Comparison of ENCODE assay signal across 8 cellular contexts in the genomic region with DNA sequence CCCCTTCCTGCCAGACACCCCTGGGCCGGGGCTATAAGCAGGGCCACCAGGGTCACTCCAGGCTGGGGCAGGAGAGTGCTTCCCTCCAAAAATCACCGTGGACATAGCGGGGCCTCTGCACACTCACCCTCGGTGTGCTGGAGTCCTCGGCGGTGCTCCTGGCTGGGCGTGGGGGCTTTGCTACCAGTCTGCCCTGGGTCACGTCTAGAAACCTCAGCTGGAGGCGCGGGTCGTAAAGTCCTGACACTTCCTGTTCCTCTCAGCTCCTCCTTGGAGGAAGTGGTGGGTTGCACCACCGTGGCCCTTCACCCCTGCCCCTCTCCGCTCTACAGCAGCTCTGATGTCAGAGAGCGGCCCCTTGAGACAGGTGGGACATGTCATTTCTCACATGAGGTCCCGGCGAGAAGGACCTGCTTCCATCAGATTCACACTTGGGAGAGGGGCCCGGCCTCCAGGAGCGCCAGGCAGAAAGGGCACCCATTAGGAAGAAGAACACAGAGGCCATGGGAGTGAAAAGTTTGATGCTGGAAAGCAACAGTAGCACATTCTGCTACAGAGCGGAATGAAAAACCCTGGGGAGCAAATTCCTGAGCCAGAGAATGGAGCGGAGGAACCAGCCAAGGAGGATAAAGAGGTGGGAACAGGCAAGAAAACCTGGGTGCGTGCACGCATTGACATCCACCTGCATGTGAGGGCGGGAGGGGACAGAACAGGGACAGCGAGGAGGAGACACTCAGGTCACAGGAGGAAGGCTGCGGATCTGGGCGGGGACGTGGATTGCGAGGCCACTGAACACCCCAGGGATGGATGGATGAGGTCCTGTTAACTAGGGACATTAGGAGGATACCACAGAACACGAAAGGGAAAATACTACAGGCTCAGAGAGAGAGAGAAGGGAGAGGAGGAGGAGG. TPM values are rescaled to one million over a fixed set of nuclear protein-coding genes. Genes with fewer than 3 reads are reported as not detected.
DNase-seq lines count a peak whose midpoint lies in the region; ATAC-seq, FAIRE-seq and TF ChIP-seq lines count a peak whose summit lies in the region.

A gene (minus strand): TSS at position 206 of the 911 bp plus-strand sequence. CDS start 10,117 bp downstream, outside the sequence.

- in situ Hi-C loops in HepG2 (cut with HindIII; ENCODE audit: extremely low pct_ligation_motif_present, low pct_unique_long_range_greater_than_20kb) = no loop called here

- H3K9me3 ChIP-seq in HepG2 (ENCODE audit: low read length) = no peaks in the 10 kb centered on the region

- H3K4me2 ChIP-seq in HepG2 (ENCODE audit: low read depth, low read length) = no peak within 1 kb of the TSS

- H3K4me3 Mint-ChIP-seq in activated T-cell treated with anti-CD3 and anti-CD28 coated beads, Interleukin-2, amount 50 U/mL, for 4 hours = peak within 1 kb of the TSS; percentile 98
- H3K4me3 Mint-ChIP-seq in chondrocyte (ENCODE audit: unreplicated experiment) = no peak within 1 kb of the TSS

- peak within 1 kb of the TSS in 1 of 3 experiments; percentile 5; a peak in 1 of 6 replicates for H3K4me3 ChIP-seq in HepG2 (replicated peaks in 1 of 3; ENCODE audit: insufficient read depth in 1 of 3, low read depth in 2 of 3, low read length in 3 of 3)

- H3K36me3 ChIP-seq in HepG2 (replicated peaks in 1 of 2; ENCODE audit: control insufficient read depth in 1 of 2, insufficient read depth in 2 of 2, low read length in 2 of 2) = no peaks in the 10 kb centered on the region

- no peak within 1 kb of the TSS for H2AFZ ChIP-seq in HepG2 (ENCODE audit: low read length)

- no peak for TF ChIP-seq POLR2A in HepG2 (IDR thresholded peaks at IDR 0.05; ENCODE audit: insufficient read depth in 1 of 2, low read depth in 2 of 2, low read length in 2 of 2)

- intact Hi-C loops in HepG2 (cut with micrococcal nuclease; ENCODE audit: unreplicated experiment) = no loop called here

- TF ChIP-seq CTCF in HepG2 (CRISPR knock-in tag; IDR thresholded peaks at IDR 0.05) (no peak), chondrocyte (IDR thresholded peaks at IDR 0.05) (no peak)

- no peaks in the 10 kb centered on the region for H3K9me3 Mint-ChIP-seq in activated T-cell treated with anti-CD3 and anti-CD28 coated beads, Interleukin-2, amount 50 U/mL, for 4 hours
- H3K9me3 Mint-ChIP-seq in chondrocyte (ENCODE audit: low read depth) = no peaks in the 10 kb centered on the region

- FAIRE-seq in HepG2 (lab: Jason Lieb, UNC) = no peak

- H4K20me1 ChIP-seq in HepG2 (ENCODE audit: insufficient read depth, low read length) = no peaks in the 10 kb centered on the region

- H3K27ac ChIP-seq in HepG2 (ENCODE audit: extremely low read length, insufficient read depth, low read length) = no peak within 1 kb of the TSS

- H3K4me1 Mint-ChIP-seq in activated T-cell treated with anti-CD3 and anti-CD28 coated beads, Interleukin-2, amount 50 U/mL, for 4 hours (ENCODE audit: low read depth) = peaks cover 77% of the 10 kb centered on the region
- peaks cover 6% of the 10 kb centered on the region for H3K4me1 Mint-ChIP-seq in chondrocyte (ENCODE audit: low read depth)

- CTCF ChIA-PET in HepG2 (lab: Yijun Ruan, JAX; ENCODE audit: low intra/inter-chr PET ratio, low total read pairs) = no interaction called here

- WGBS in HepG2 (ENCODE audit: low lambda C conversion rate) = 65% methylated on average over 19 of the region's 29 CpGs

- H3K9ac ChIP-seq in HepG2 (ENCODE audit: insufficient read depth, low read depth, low read length) = no peak within 1 kb of the TSS

- H3K79me2 ChIP-seq in HepG2 (ENCODE audit: insufficient read depth, low read length) = no peaks in the 10 kb centered on the region

- TF ChIP-seq EP300 in HepG2 (IDR thresholded peaks at IDR 0.05; ENCODE audit: low read depth in 2 of 2, low read length in 2 of 2) = no peak
- no peak for TF ChIP-seq EP300 in HepG2 (CRISPR knock-in tag; IDR thresholded peaks at IDR 0.05; ENCODE audit: borderline replicate concordance)

- no peak for TF ChIP-seq RAD21 in HepG2 (CRISPR knock-in tag; IDR thresholded peaks at IDR 0.05)

- DNase-seq in GM19238 (ENCODE audit: insufficient read length, low spot score) = peak; percentile 71
- peak; percentile 72 to 75 for DNase-seq in Kasumi-1 (lab: John Stamatoyannopoulos, UW)
- DNase-seq in activated T-cell treated with anti-CD3 and anti-CD28 coated beads, Interleukin-2, amount 50 U/mL, for 4 hours = no peak
- no peak for DNase-seq in HepG2 (ENCODE audit: low spot score)
- DNase-seq in stimulated activated naive CD8-positive, alpha-beta T cell treated with anti-CD3 and anti-CD28 coated beads, Interleukin-15, Interleukin-2, amounts not matched to agents 100 U/mL and 50 U/mL, for 24 hours = peak; percentile 79
- no peak for DNase-seq in NCI-H82 treated with DMSO at 0.1 percent for 48 hours (lab: John Stamatoyannopoulos, UW; ENCODE audit: unreplicated experiment)
- no peak for DNase-seq in chondrocyte (ENCODE audit: low spot score)

- no TSS peak for BruUV-seq in HepG2 (replicated peaks; lab: Mats Ljungman, UMichigan)

- ATAC-seq in activated T-cell treated with anti-CD3 and anti-CD28 coated beads, Interleukin-2, amount 50 U/mL, for 4 hours = peak; percentile 73 to 75
- ATAC-seq in HepG2 = no peak; the same call in 2 of the 3 replicates
- ATAC-seq in stimulated activated naive CD8-positive, alpha-beta T cell treated with anti-CD3 and anti-CD28 coated beads, Interleukin-15, Interleukin-2, amounts not matched to agents 100 U/mL and 50 U/mL, for 24 hours = peak; percentile 90
- no peak for ATAC-seq in HG03025 (IDR thresholded peaks at IDR 0.05; ENCODE audit: low FRiP score, unreplicated experiment)

- H3K36me3 Mint-ChIP-seq in activated T-cell treated with anti-CD3 and anti-CD28 coated beads, Interleukin-2, amount 50 U/mL, for 4 hours (ENCODE audit: insufficient read depth) = peaks cover 2% of the 10 kb centered on the region
- peaks cover 4% of the 10 kb centered on the region for H3K36me3 Mint-ChIP-seq in chondrocyte (ENCODE audit: low read depth)

- POLR2A ChIA-PET in HepG2 (lab: Yijun Ruan, JAX) = no interaction called here

- peaks cover 55% of the 10 kb centered on the region for H3K4me1 ChIP-seq in HepG2 (ENCODE audit: insufficient read depth, low read length)

- no peaks in the 10 kb centered on the region for H3K27me3 Mint-ChIP-seq in activated T-cell treated with anti-CD3 and anti-CD28 coated beads, Interleukin-2, amount 50 U/mL, for 4 hours (ENCODE audit: low read depth)
- peaks cover 68% of the 10 kb centered on the region for H3K27me3 Mint-ChIP-seq in chondrocyte (ENCODE audit: low read depth)

- no peak within 1 kb of the TSS for H3K27ac Mint-ChIP-seq in chondrocyte (ENCODE audit: unreplicated experiment)

- H3K27me3 ChIP-seq in HepG2 (ENCODE audit: control insufficient read depth in 1 of 2, insufficient read depth in 2 of 2, low read length in 2 of 2) = peaks cover 3 to 5% of the 10 kb centered on the region in 2 experiments; a peak in 3 of 5 replicates

TF ChIP-seq in HepG2, 621 proteins besides CTCF, POLR2A, EP300 and RAD21 (continues in another document):
- TF ChIP-seq ZNF331 (CRISPR knock-in tag; IDR thresholded peaks at IDR 0.05) (no peak), RAD51 (IDR thresholded peaks at IDR 0.05; ENCODE audit: borderline replicate concordance) (no peak)
- TF ChIP-seq, protein P1, sequence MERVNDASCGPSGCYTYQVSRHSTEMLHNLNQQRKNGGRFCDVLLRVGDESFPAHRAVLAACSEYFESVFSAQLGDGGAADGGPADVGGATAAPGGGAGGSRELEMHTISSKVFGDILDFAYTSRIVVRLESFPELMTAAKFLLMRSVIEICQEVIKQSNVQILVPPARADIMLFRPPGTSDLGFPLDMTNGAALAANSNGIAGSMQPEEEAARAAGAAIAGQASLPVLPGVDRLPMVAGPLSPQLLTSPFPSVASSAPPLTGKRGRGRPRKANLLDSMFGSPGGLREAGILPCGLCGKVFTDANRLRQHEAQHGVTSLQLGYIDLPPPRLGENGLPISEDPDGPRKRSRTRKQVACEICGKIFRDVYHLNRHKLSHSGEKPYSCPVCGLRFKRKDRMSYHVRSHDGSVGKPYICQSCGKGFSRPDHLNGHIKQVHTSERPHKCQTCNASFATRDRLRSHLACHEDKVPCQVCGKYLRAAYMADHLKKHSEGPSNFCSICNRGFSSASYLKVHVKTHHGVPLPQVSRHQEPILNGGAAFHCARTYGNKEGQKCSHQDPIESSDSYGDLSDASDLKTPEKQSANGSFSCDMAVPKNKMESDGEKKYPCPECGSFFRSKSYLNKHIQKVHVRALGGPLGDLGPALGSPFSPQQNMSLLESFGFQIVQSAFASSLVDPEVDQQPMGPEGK (CRISPR knock-in tag; IDR thresholded peaks at IDR 0.05) = no peak

RNA-seq across cellular contexts. Expression of the gene that starts here (rescaled TPM):
- total RNA-seq in activated T-cell treated with anti-CD3 and anti-CD28 coated beads, Interleukin-2, amount 50 U/mL, for 4 hours = 100 to 1,000 TPM; 175 to 195 (median 180) TPM
- 1.6 and 4.2 TPM in 2 replicates for total RNA-seq in HepG2 (2016; rRNA removed; fragmentation: Illumina TruSeq; extraction: Trizol)
- total RNA-seq in HepG2 (2016; cell fraction: cytosol; rRNA removed; fragmentation: Illumina TruSeq; extraction: Trizol; ENCODE audit: low read depth) = 0.71 and 0.91 TPM in 2 replicates
- total RNA-seq in HepG2 (2016; cell fraction: insoluble cytoplasmic fraction; rRNA removed; fragmentation: Illumina TruSeq; extraction: Trizol) = 2.3 and 3.5 TPM in 2 replicates
- total RNA-seq in HepG2 (2016; cell fraction: membrane; rRNA removed; fragmentation: Illumina TruSeq; extraction: Trizol) = 1.2 and 1.9 TPM in 2 replicates
- total RNA-seq in HepG2 (2016; cell fraction: nucleus; rRNA removed; fragmentation: Illumina TruSeq; extraction: Trizol) = 6.5 and 6.6 TPM in 2 replicates
- 18.0 and 26.4 TPM in 2 replicates for polyA plus RNA-seq in HepG2 (2011; rRNA removed)
- 22.3 and 25.2 TPM in 2 replicates for polyA plus RNA-seq in HepG2 (2011; cell fraction: cytosol; rRNA removed)
- polyA plus RNA-seq in HepG2 (2011; cell fraction: nucleus; rRNA removed) = 63.6 and 64.3 TPM in 2 replicates
- polyA plus RNA-seq in HepG2 (2012) = 28.1 and 37.9 TPM in 2 replicates
- 0.53 and 1.0 TPM in 2 replicates for polyA plus RNA-seq in HepG2 (2016; cell fraction: cytosol; fragmentation: Illumina TruSeq; extraction: Trizol; ENCODE audit: low read depth)
- 2.2 and 2.5 TPM in 2 replicates for polyA plus RNA-seq in HepG2 (2016; cell fraction: insoluble cytoplasmic fraction; fragmentation: Illumina TruSeq; extraction: Trizol; ENCODE audit: low read depth)
- polyA plus RNA-seq in HepG2 (2016; cell fraction: membrane; fragmentation: Illumina TruSeq; extraction: Trizol; ENCODE audit: low read depth) = 1.3 and 1.5 TPM in 2 replicates
- 5.9 and 7.0 TPM in 2 replicates for polyA plus RNA-seq in HepG2 (2016; cell fraction: nucleus; fragmentation: Illumina TruSeq; extraction: Trizol; ENCODE audit: insufficient read depth, low read depth)
- polyA minus RNA-seq in HepG2 (2011; rRNA and poly(A)+ RNA removed; ENCODE audit: low replicate concordance) = 1.4 and 26.8 TPM in 2 replicates
- polyA minus RNA-seq in HepG2 (2011; cell fraction: cytosol; rRNA and poly(A)+ RNA removed) = 11.9 and 12.6 TPM in 2 replicates
- polyA minus RNA-seq in HepG2 (2011; cell fraction: nucleus; rRNA and poly(A)+ RNA removed) = 10.0 and 14.7 TPM in 2 replicates
- 0.15 to 1.4 TPM (median 0.87 TPM) in 3 replicates for total RNA-seq in chondrocyte

Comparison
In these comparisons a context has a peak if more than half of its experiments do, and no peak if none do; other contexts are left out.
1. RNA of the gene that starts here (total RNA-seq): 175 to 195 TPM in activated T-cell treated with anti-CD3 and anti-CD28 coated beads, Interleukin-2, amount 50 U/mL, for 4 hours; 0.71 to 6.6 TPM in HepG2 and 0.15 to 1.4 TPM in chondrocyte; every median in the first group is over 10 times any median in the second.
2. DNase-seq: peak in GM19238 (single experiment), Kasumi-1 (2 of 2) and stimulated activated naive CD8-positive, alpha-beta T cell treated with anti-CD3 and anti-CD28 coated beads, Interleukin-15, Interleukin-2, amounts not matched to agents 100 U/mL and 50 U/mL, for 24 hours (single experiment); none in activated T-cell treated with anti-CD3 and anti-CD28 coated beads, Interleukin-2, amount 50 U/mL, for 4 hours (single experiment), HepG2 (single experiment), NCI-H82 treated with DMSO at 0.1 percent for 48 hours (single experiment) and chondrocyte (single experiment).
3. ATAC-seq: peak in activated T-cell treated with anti-CD3 and anti-CD28 coated beads, Interleukin-2, amount 50 U/mL, for 4 hours (2 of 2) and stimulated activated naive CD8-positive, alpha-beta T cell treated with anti-CD3 and anti-CD28 coated beads, Interleukin-15, Interleukin-2, amounts not matched to agents 100 U/mL and 50 U/mL, for 24 hours (single experiment); none in HepG2 (single experiment) and HG03025 (single experiment).